ENCODE assay signal across 8 cellular contexts in the genomic region with DNA sequence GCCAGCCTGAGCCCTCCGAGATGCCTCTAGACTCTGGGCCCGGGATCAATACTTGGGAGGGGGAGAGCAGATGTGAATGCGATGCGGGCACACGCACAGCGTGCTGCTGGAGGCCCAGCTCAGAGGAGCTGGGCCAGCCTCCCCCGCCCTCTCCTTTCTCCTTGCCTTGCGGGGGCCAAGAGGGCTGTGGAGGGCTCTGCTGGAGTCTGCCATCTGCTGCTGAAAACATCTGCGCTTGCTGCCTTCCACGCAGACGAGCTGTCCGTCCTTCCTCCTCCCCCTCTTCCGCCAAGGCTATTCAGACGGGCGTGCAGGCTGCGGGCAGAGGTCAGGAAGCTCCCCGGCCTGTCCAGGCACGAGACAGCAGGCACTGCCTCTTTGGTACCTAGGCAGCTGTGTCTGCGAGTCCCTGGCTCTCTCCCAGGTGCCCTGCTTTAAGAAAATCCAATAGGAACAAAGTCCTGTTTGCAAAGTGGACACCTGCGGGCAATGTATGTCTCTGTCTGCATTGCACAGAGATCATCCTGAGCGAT.
DNase-seq lines count a peak whose midpoint lies in the region; ATAC-seq, FAIRE-seq and TF ChIP-seq lines count a peak whose summit lies in the region.

No MANE protein-coding gene starts in this region.

- H3K27ac ChIP-seq in right cardiac atrium (ENCODE audit: low read length) (no peak overlapping the region), RWPE1 (peak overlapping the region; percentile 14; the same call in 1 of the 2 replicates), upper lobe of right lung (no peak overlapping the region)

- WGBS in right cardiac atrium = 49% methylated on average over 21 of the region's 21 CpGs

- CTCF ChIA-PET in RWPE1 (lab: Yijun Ruan, JAX) = no interaction called here

- no peaks in the 10 kb centered on the region for H3K36me3 ChIP-seq in upper lobe of right lung

- no peak for TF ChIP-seq POLR2A in GM12892 (IDR thresholded peaks at IDR 0.05; ENCODE audit: low read depth, low read length)

- peaks cover 2% of the 10 kb centered on the region for H3K4me1 ChIP-seq in right cardiac atrium (ENCODE audit: control insufficient read depth, insufficient read depth, low read length)
- H3K4me1 ChIP-seq in upper lobe of right lung = peaks cover 31% of the 10 kb centered on the region

- TF ChIP-seq CTCF in RWPE1 (conservative IDR thresholded peaks at IDR 0.05; ENCODE audit: low read depth) = no peak
- no peak for TF ChIP-seq CTCF in upper lobe of right lung (IDR thresholded peaks at IDR 0.05)

- no peak for ATAC-seq in left ventricle myocardium superior
- no peak for ATAC-seq in right cardiac atrium
- ATAC-seq in upper lobe of right lung = peak; percentile 50

- intact Hi-C loops in left ventricle myocardium superior (cut with micrococcal nuclease) (no loop called here), right cardiac atrium (cut with DNase I) (no loop called here), upper lobe of right lung (cut with DNase I) (no loop called here)

- no peak for FAIRE-seq in GM12892 (lab: Jason Lieb, UNC)

- DNase-seq in left ventricle myocardium superior = peak; percentile 33
- no peak for DNase-seq in right cardiac atrium
- DNase-seq in RWPE1 (ENCODE audit: low spot score) = no peak
- peak; percentile 29 for DNase-seq in iris pigment epithelial cell (ENCODE audit: low read depth)
- DNase-seq in upper lobe of right lung = no peak
- DNase-seq in HK-2 (ENCODE audit: unreplicated experiment) = no peak
- DNase-seq in activated CD4-positive, CD25-positive, alpha-beta regulatory T cell treated with anti-CD3 and anti-CD28 coated beads, Interleukin-2, amount 50 U/mL, for 72 hours = no peak
- no peak for DNase-seq in GM12892 (ENCODE audit: insufficient read length)

- H3K9me3 ChIP-seq in right cardiac atrium (ENCODE audit: control insufficient read depth, low read length) = no peaks in the 10 kb centered on the region
- no peaks in the 10 kb centered on the region for H3K9me3 ChIP-seq in upper lobe of right lung

- H3K27me3 ChIP-seq in right cardiac atrium (ENCODE audit: control insufficient read depth, insufficient read depth) = no peaks in the 10 kb centered on the region
- no peaks in the 10 kb centered on the region for H3K27me3 ChIP-seq in upper lobe of right lung

- POLR2A ChIA-PET in RWPE1 (lab: Yijun Ruan, JAX; ENCODE audit: low non-redundant PET) = no interaction called here

- H3K4me3 ChIP-seq in right cardiac atrium (ENCODE audit: low read length) = no peak overlapping the region
- H3K4me3 ChIP-seq in upper lobe of right lung = no peak overlapping the region

Comparison
In these comparisons a context has a peak if more than half of its experiments do, and no peak if none do; other contexts are left out.
1. DNase-seq: peak in left ventricle myocardium superior (single experiment) and iris pigment epithelial cell (single experiment); none in right cardiac atrium (0 of 3), RWPE1 (single experiment), upper lobe of right lung (single experiment), HK-2 (single experiment), activated CD4-positive, CD25-positive, alpha-beta regulatory T cell treated with anti-CD3 and anti-CD28 coated beads, Interleukin-2, amount 50 U/mL, for 72 hours (single experiment) and GM12892 (single experiment).